In the genomic region with DNA sequence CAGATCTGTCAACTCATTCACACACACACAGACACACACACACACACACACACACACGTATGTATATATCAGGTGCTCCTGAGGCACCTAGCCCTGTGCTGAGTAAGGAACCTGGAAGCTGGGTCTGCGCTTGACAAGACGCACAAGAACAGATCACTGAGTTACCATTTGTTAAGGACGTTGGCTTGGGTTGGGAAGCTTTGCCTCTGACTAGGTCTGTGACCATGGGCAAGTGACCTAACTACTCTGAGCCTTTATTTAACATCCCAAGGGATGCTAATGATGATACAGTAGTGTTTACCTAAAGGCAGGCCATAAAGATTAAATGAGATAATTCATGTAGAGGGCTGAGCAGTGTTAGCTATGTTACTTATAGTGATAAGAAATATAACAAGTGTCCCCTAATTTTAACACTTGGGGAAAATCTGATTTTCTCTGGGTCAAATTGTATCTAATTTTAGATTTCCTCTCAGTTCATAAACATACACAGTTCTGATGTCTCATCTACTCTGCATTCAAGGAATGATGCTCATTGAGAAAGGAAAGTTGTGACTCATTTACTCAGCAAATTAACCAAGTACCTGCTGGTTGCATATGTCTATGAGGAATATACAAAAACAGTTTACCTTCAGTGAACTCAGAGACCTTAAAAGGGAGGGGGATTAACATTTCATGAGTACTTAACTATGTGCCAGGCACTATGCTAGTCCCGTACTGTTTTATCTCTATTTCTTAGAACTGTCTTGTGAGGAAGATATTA, we compare ENCODE assay signal across 1 cellular context.
TF ChIP-seq lines count a peak whose summit lies in the region.

No MANE protein-coding gene starts in this region.

TF ChIP-seq in K562, 482 proteins besides CTCF, POLR2A, EP300 and RAD21:
- TF ChIP-seq PML (IDR thresholded peaks at IDR 0.05; ENCODE audit: low read length) (no peak), ZNF644 (tag; IDR thresholded peaks at IDR 0.05; ENCODE audit: low read depth) (no peak), ZBED1 (IDR thresholded peaks at IDR 0.05) (no peak), ZC3H11A (IDR thresholded peaks at IDR 0.05; ENCODE audit: low read depth, low read length) (no peak), MCM5 (IDR thresholded peaks at IDR 0.05; ENCODE audit: low read depth) (no peak), KDM1A (IDR thresholded peaks at IDR 0.05) (no peak), ZNF239 (CRISPR knock-in tag; IDR thresholded peaks at IDR 0.05) (no peak), RFX7 (CRISPR knock-in tag; IDR thresholded peaks at IDR 0.05) (no peak), CBX5 (IDR thresholded peaks at IDR 0.05; ENCODE audit: borderline replicate concordance, low read depth) (no peak), RBBP5 (IDR thresholded peaks at IDR 0.05; ENCODE audit: borderline replicate concordance, insufficient read depth, low read length, poor library complexity, severe bottlenecking) (no peak), SPI1 (IDR thresholded peaks at IDR 0.05; ENCODE audit: borderline replicate concordance, low read depth, low read length) (no peak), MTF1 (CRISPR knock-in tag; IDR thresholded peaks at IDR 0.05; ENCODE audit: borderline replicate concordance) (no peak)
- TF ChIP-seq, protein P1, sequence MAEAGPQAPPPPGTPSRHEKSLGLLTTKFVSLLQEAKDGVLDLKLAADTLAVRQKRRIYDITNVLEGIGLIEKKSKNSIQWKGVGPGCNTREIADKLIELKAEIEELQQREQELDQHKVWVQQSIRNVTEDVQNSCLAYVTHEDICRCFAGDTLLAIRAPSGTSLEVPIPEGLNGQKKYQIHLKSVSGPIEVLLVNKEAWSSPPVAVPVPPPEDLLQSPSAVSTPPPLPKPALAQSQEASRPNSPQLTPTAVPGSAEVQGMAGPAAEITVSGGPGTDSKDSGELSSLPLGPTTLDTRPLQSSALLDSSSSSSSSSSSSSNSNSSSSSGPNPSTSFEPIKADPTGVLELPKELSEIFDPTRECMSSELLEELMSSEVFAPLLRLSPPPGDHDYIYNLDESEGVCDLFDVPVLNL (CRISPR knock-in tag; IDR thresholded peaks at IDR 0.05; ENCODE audit: low read depth): no peak
- TF ChIP-seq, protein P2, sequence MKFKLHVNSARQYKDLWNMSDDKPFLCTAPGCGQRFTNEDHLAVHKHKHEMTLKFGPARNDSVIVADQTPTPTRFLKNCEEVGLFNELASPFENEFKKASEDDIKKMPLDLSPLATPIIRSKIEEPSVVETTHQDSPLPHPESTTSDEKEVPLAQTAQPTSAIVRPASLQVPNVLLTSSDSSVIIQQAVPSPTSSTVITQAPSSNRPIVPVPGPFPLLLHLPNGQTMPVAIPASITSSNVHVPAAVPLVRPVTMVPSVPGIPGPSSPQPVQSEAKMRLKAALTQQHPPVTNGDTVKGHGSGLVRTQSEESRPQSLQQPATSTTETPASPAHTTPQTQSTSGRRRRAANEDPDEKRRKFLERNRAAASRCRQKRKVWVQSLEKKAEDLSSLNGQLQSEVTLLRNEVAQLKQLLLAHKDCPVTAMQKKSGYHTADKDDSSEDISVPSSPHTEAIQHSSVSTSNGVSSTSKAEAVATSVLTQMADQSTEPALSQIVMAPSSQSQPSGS (CRISPR knock-in tag; IDR thresholded peaks at IDR 0.05): no peak
- TF ChIP-seq, protein P3, sequence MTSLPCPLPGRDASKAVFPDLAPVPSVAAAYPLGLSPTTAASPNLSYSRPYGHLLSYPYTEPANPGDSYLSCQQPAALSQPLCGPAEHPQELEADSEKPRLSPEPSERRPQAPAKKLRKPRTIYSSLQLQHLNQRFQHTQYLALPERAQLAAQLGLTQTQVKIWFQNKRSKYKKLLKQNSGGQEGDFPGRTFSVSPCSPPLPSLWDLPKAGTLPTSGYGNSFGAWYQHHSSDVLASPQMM (CRISPR knock-in tag; IDR thresholded peaks at IDR 0.05): no peak
- TF ChIP-seq, protein P4, sequence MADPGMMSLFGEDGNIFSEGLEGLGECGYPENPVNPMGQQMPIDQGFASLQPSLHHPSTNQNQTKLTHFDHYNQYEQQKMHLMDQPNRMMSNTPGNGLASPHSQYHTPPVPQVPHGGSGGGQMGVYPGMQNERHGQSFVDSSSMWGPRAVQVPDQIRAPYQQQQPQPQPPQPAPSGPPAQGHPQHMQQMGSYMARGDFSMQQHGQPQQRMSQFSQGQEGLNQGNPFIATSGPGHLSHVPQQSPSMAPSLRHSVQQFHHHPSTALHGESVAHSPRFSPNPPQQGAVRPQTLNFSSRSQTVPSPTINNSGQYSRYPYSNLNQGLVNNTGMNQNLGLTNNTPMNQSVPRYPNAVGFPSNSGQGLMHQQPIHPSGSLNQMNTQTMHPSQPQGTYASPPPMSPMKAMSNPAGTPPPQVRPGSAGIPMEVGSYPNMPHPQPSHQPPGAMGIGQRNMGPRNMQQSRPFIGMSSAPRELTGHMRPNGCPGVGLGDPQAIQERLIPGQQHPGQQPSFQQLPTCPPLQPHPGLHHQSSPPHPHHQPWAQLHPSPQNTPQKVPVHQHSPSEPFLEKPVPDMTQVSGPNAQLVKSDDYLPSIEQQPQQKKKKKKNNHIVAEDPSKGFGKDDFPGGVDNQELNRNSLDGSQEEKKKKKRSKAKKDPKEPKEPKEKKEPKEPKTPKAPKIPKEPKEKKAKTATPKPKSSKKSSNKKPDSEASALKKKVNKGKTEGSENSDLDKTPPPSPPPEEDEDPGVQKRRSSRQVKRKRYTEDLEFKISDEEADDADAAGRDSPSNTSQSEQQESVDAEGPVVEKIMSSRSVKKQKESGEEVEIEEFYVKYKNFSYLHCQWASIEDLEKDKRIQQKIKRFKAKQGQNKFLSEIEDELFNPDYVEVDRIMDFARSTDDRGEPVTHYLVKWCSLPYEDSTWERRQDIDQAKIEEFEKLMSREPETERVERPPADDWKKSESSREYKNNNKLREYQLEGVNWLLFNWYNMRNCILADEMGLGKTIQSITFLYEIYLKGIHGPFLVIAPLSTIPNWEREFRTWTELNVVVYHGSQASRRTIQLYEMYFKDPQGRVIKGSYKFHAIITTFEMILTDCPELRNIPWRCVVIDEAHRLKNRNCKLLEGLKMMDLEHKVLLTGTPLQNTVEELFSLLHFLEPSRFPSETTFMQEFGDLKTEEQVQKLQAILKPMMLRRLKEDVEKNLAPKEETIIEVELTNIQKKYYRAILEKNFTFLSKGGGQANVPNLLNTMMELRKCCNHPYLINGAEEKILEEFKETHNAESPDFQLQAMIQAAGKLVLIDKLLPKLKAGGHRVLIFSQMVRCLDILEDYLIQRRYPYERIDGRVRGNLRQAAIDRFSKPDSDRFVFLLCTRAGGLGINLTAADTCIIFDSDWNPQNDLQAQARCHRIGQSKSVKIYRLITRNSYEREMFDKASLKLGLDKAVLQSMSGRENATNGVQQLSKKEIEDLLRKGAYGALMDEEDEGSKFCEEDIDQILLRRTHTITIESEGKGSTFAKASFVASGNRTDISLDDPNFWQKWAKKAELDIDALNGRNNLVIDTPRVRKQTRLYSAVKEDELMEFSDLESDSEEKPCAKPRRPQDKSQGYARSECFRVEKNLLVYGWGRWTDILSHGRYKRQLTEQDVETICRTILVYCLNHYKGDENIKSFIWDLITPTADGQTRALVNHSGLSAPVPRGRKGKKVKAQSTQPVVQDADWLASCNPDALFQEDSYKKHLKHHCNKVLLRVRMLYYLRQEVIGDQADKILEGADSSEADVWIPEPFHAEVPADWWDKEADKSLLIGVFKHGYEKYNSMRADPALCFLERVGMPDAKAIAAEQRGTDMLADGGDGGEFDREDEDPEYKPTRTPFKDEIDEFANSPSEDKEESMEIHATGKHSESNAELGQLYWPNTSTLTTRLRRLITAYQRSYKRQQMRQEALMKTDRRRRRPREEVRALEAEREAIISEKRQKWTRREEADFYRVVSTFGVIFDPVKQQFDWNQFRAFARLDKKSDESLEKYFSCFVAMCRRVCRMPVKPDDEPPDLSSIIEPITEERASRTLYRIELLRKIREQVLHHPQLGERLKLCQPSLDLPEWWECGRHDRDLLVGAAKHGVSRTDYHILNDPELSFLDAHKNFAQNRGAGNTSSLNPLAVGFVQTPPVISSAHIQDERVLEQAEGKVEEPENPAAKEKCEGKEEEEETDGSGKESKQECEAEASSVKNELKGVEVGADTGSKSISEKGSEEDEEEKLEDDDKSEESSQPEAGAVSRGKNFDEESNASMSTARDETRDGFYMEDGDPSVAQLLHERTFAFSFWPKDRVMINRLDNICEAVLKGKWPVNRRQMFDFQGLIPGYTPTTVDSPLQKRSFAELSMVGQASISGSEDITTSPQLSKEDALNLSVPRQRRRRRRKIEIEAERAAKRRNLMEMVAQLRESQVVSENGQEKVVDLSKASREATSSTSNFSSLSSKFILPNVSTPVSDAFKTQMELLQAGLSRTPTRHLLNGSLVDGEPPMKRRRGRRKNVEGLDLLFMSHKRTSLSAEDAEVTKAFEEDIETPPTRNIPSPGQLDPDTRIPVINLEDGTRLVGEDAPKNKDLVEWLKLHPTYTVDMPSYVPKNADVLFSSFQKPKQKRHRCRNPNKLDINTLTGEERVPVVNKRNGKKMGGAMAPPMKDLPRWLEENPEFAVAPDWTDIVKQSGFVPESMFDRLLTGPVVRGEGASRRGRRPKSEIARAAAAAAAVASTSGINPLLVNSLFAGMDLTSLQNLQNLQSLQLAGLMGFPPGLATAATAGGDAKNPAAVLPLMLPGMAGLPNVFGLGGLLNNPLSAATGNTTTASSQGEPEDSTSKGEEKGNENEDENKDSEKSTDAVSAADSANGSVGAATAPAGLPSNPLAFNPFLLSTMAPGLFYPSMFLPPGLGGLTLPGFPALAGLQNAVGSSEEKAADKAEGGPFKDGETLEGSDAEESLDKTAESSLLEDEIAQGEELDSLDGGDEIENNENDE (IDR thresholded peaks at IDR 0.05; ENCODE audit: low read depth, low read length): no peak
- TF ChIP-seq, protein P5, sequence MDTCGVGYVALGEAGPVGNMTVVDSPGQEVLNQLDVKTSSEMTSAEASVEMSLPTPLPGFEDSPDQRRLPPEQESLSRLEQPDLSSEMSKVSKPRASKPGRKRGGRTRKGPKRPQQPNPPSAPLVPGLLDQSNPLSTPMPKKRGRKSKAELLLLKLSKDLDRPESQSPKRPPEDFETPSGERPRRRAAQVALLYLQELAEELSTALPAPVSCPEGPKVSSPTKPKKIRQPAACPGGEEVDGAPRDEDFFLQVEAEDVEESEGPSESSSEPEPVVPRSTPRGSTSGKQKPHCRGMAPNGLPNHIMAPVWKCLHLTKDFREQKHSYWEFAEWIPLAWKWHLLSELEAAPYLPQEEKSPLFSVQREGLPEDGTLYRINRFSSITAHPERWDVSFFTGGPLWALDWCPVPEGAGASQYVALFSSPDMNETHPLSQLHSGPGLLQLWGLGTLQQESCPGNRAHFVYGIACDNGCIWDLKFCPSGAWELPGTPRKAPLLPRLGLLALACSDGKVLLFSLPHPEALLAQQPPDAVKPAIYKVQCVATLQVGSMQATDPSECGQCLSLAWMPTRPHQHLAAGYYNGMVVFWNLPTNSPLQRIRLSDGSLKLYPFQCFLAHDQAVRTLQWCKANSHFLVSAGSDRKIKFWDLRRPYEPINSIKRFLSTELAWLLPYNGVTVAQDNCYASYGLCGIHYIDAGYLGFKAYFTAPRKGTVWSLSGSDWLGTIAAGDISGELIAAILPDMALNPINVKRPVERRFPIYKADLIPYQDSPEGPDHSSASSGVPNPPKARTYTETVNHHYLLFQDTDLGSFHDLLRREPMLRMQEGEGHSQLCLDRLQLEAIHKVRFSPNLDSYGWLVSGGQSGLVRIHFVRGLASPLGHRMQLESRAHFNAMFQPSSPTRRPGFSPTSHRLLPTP (IDR thresholded peaks at IDR 0.05; ENCODE audit: borderline replicate concordance, extremely low read depth, insufficient read length): no peak
TF ChIP-seq in K562: peak in this region for 0.
